8 cellular contexts compared by ENCODE assay signal in genomic region chr3:49104427-49105291, GRCh38. TPM values are rescaled to one million over a fixed set of nuclear protein-coding genes. Genes with fewer than 3 reads are reported as not detected.
A peak's percentile ranks its signal among the peaks of the same experiment; 100 is the strongest.
DNase-seq lines count a peak whose midpoint lies in the region; ATAC-seq and TF ChIP-seq lines count a peak whose summit lies in the region.

TSS of gene QARS1 (minus strand) at chr3:49104757. CDS start at chr3:49104733, 24 bp downstream.

- no peaks in the 10 kb centered on the region for H3K9me3 ChIP-seq in aorta (ENCODE audit: control insufficient read depth, low read length)

- in situ Hi-C loops in astrocyte of the cerebellum (cut with HindIII; ENCODE audit: low sequenced_read_pairs), result no loop called here

- WGBS in aorta, 2 donors, result 1% methylated on average over 50 of the region's 50 CpGs

- intact Hi-C loops in aorta (cut with DNase I), result no loop called here

- no peaks in the 10 kb centered on the region for H3K27me3 ChIP-seq in aorta (ENCODE audit: control insufficient read depth in 1 of 2, insufficient read depth in 2 of 2, low read length in 1 of 2)

- no peak for TF ChIP-seq CTCF in astrocyte of the cerebellum (IDR thresholded peaks at IDR 0.05; ENCODE audit: low read depth, low read length, missing control alignments)

- H3K27ac ChIP-seq in aorta (ENCODE audit: low read depth in 1 of 2, low read length in 2 of 2), result peak within 1 kb of the TSS in 1 of 2 donors; percentile 64

- H3K4me1 ChIP-seq in aorta (ENCODE audit: control insufficient read depth in 1 of 2, insufficient read depth in 2 of 2, low read length in 2 of 2), result no peaks in the 10 kb centered on the region

- ATAC-seq in GM18499 (IDR thresholded peaks at IDR 0.05; ENCODE audit: insufficient read depth, unreplicated experiment), result peak; percentile 64
- ATAC-seq in HG02943 (IDR thresholded peaks at IDR 0.05; ENCODE audit: low read depth, unreplicated experiment), result peak; percentile 78
- ATAC-seq in aorta (ENCODE audit: low FRiP score), result peak; percentile 95

- peak within 1 kb of the TSS; percentile 77 for H3K4me3 ChIP-seq in astrocyte of the cerebellum (ENCODE audit: low read depth, low read length)
- peak within 1 kb of the TSS; percentile 38 to 65 for H3K4me3 ChIP-seq in aorta (ENCODE audit: low read length in 2 of 2)

- peaks cover 0 to 14% of the 10 kb centered on the region in 2 donors for H3K36me3 ChIP-seq in aorta (ENCODE audit: control insufficient read depth in 1 of 2, insufficient read depth in 2 of 2, low read length in 1 of 2)

- DNase-seq in NCI-H2029 treated with DMSO at 0.1 percent for 48 hours (lab: John Stamatoyannopoulos, UW) (peak; percentile 70), T1000 (lab: John Stamatoyannopoulos, UW) (peak; percentile 91), astrocyte of the cerebellum (ENCODE audit: low read depth) (peak; percentile 80), hepatic stellate cell (ENCODE audit: low spot score) (peak; percentile 99), renal cortical epithelial cell (ENCODE audit: low read depth) (peak; percentile 82), aorta (peak; percentile 96)

RNA-seq across cellular contexts. Expression of gene QARS1, which starts in this region (rescaled TPM):
- total RNA-seq in renal cortical epithelial cell (316 and 381 TPM in 2 replicates), aorta (100 to 1,000 TPM; 127 to 164 TPM)
- polyA plus RNA-seq in aorta, result 100 to 1,000 TPM; 142 to 267 TPM
